Comparison of ENCODE assay signal across 25 cellular contexts in the genomic region with DNA sequence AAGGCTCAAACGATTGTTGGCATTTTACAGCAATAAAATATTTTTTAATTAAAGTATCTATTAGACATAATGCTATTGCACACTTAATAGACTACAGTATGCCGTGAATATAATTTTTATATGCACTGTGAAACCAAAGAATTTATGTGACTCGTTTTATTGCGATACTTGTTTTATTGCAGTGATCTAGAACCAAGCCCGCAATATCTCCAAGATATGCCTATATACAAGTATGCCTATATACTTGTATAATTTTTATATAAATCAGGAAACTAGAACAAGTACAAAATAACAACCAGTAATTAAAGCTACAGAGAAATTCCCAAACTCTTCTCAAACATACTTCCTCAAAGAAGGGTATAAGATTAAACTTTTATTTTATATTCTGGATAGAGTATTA. TPM values are rescaled to one million over a fixed set of nuclear protein-coding genes. Genes with fewer than 3 reads are reported as not detected.
DNase-seq lines count a peak whose midpoint lies in the region; ATAC-seq and TF ChIP-seq lines count a peak whose summit lies in the region.
"Had no signal": no experiment of that assay in that cellular context is flagged by ENCODE, and none has a peak within 500 bp of the region (broad histone marks: within the 10 kb centered on the region; RNA-seq: fewer than 3 reads in every experiment).

No MANE protein-coding gene starts in this region.

- WGBS in esophagus muscularis mucosa: 96% methylated on average over 5 of the region's 5 CpGs
- WGBS in sigmoid colon, 2 donors: 37 to 82% methylated on average over 5 of the region's 5 CpGs
- 92 to 97% (median 96%) methylated on average over 5 of the region's 5 CpGs for WGBS in adrenal gland, 4 donors

- TF ChIP-seq POLR2A in esophagus muscularis mucosa (IDR thresholded peaks at IDR 0.05; ENCODE audit: low read depth) (no peak), sigmoid colon (IDR thresholded peaks at IDR 0.05) (no peak), adrenal gland (IDR thresholded peaks at IDR 0.05) (no peak)

- peak overlapping the region; percentile 87 for H3K27ac ChIP-seq in left ventricle myocardium inferior (replicated peaks)
- peak overlapping the region in 3 of 4 donors; percentile 48 to 84 (median 51) for H3K27ac ChIP-seq in esophagus muscularis mucosa (replicated peaks in 1 of 4)
- H3K27ac ChIP-seq in sigmoid colon: peak overlapping the region in 3 of 4 donors; percentile 79 to 89 (median 82)
- peak overlapping the region in 2 of 5 donors; percentile 73 to 82 for H3K27ac ChIP-seq in adrenal gland
- H3K27ac ChIP-seq: HL-60, SJSA1 had no signal

- TF ChIP-seq CTCF in left ventricle myocardium inferior (IDR thresholded peaks at IDR 0.05; ENCODE audit: borderline replicate concordance) (no peak), esophagus muscularis mucosa (IDR thresholded peaks at IDR 0.05) (no peak), sigmoid colon (IDR thresholded peaks at IDR 0.05) (no peak), adrenal gland (IDR thresholded peaks at IDR 0.05) (no peak)

- TF ChIP-seq EP300 in esophagus muscularis mucosa (IDR thresholded peaks at IDR 0.05) (no peak), sigmoid colon (IDR thresholded peaks at IDR 0.05) (no peak)

- intact Hi-C loops in left ventricle myocardium inferior (cut with micrococcal nuclease) (no loop called here), Right ventricle myocardium superior (cut with DNase I) (no loop called here), esophagus muscularis mucosa (cut with DNase I) (no loop called here), sigmoid colon (cut with DNase I) (loop anchor here (2.0 kb wide), 1 partner anchor 31 kb away; a partner anchor contains a TSS), adrenal gland (cut with DNase I) (no loop called here), posterior cingulate gyrus (cut with DNase I) (no loop called here)

- no peak for ATAC-seq in Right ventricle myocardium superior (ENCODE audit: poor library complexity)
- ATAC-seq: HepG2 had no signal

- H3K9me3 ChIP-seq in left ventricle myocardium inferior (replicated peaks) (no peaks in the 10 kb centered on the region), esophagus muscularis mucosa (no peaks in the 10 kb centered on the region), sigmoid colon (no peaks in the 10 kb centered on the region), adrenal gland (replicated peaks in 1 of 3) (no peaks in the 10 kb centered on the region)
- H3K9me3 ChIP-seq: BE2C, SJSA1 had no signal

- DNase-seq in left ventricle myocardium inferior: no peak
- no peak for DNase-seq in Right ventricle myocardium superior
- DNase-seq in esophagus muscularis mucosa (ENCODE audit: extremely low spot score): no peak
- no peak for DNase-seq in sigmoid colon
- DNase-seq in NCI-H2196 treated with DMSO at 0.1 percent for 48 hours (lab: John Stamatoyannopoulos, UW; ENCODE audit: unreplicated experiment): no peak
- no peak for DNase-seq in adrenal gland
- no peak for DNase-seq in posterior cingulate gyrus
- DNase-seq in NCI-H1694 treated with DMSO at 0.1 percent for 48 hours (lab: John Stamatoyannopoulos, UW): no peak
- DNase-seq: BE2C; CD4-positive, CD25-positive, alpha-beta regulatory T cell; COR-L47; DMS79; H9; HFFc6; KBM-7; NCI-H1092 treated with DMSO at 0.1 percent for 48 hours; NCI-H146; NCI-H2029 treated with DMSO at 0.1 percent for 48 hours; NCI-H345; NCI-H524; NCI-H774; NK-92 treated with Interleukin-12 subunit alpha and Interleukin-12 subunit beta, amount 100 ng/mL, for 24 hours had no signal

- H3K36me3 ChIP-seq in left ventricle myocardium inferior (no peaks in the 10 kb centered on the region), esophagus muscularis mucosa (peaks cover 0 to 8% (median 0%) of the 10 kb centered on the region in 4 donors), sigmoid colon (no peaks in the 10 kb centered on the region), adrenal gland (replicated peaks in 1 of 2) (no peaks in the 10 kb centered on the region)
- H3K36me3 ChIP-seq: BE2C had no signal

- H3K4me1 ChIP-seq in left ventricle myocardium inferior (peaks cover 50% of the 10 kb centered on the region), esophagus muscularis mucosa (peaks cover 20 to 35% (median 28%) of the 10 kb centered on the region in 4 donors), sigmoid colon (peaks cover 0 to 29% (median 21%) of the 10 kb centered on the region in 4 donors), adrenal gland (replicated peaks in 1 of 2) (peaks cover 16 to 24% of the 10 kb centered on the region in 2 donors)

- H3K27me3 ChIP-seq in left ventricle myocardium inferior (ENCODE audit: low read depth) (no peaks in the 10 kb centered on the region), esophagus muscularis mucosa (no peaks in the 10 kb centered on the region), sigmoid colon (no peaks in the 10 kb centered on the region), adrenal gland (no peaks in the 10 kb centered on the region)
- H3K27me3 ChIP-seq: BE2C, SJSA1 had no signal

- H3K4me3 ChIP-seq in left ventricle myocardium inferior: no peak overlapping the region
- no peak overlapping the region for H3K4me3 ChIP-seq in esophagus muscularis mucosa
- H3K4me3 ChIP-seq in sigmoid colon: no peak overlapping the region
- H3K4me3 ChIP-seq in adrenal gland: no peak overlapping the region
- H3K4me3 ChIP-seq: SJSA1 had no signal

RNA-seq across cellular contexts. Expression of a gene that starts 31.3 kb away (rescaled TPM):
- 23.9 TPM for total RNA-seq in left ventricle myocardium inferior
- 22.1 TPM for total RNA-seq in Right ventricle myocardium superior
- 10 to 100 TPM; 15.7 to 31.1 (median 24.1) TPM for total RNA-seq in esophagus muscularis mucosa
- 10 to 100 TPM; 17.9 to 40.2 (median 23.3) TPM for total RNA-seq in sigmoid colon
- polyA plus RNA-seq in sigmoid colon: 1 to 10 TPM; 3.0 to 4.9 (median 4.4) TPM
- total RNA-seq in adrenal gland: 10 to 100 TPM; 11.0 to 36.9 (median 24.9) TPM
- polyA plus RNA-seq in adrenal gland: 10 to 100 TPM in 1 of 3 donors, 1 to 10 TPM in 2; 2.5 to 28.6 (median 5.1) TPM
